10 cellular contexts compared by ENCODE assay signal in the genomic region with DNA sequence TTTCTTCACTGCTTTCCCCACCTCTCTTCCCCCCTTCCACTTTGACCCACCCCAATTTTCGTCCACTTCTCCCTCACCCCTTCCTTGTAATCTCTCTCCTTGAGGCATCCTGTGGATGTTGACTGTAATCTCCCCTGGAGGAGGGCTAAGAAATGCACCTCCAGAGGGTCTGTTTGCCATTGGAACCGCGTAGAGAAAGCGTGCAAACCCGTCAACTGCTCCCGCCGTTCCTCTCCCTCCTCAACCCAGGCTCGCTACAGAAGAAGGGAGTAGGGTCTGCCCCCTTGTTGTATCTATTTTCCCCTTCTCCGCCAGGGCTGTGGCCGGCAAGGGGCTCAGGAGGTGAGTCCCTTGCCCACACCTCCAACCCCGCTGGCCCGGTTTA. TPM values are rescaled to one million over a fixed set of nuclear protein-coding genes. Genes with fewer than 3 reads are reported as not detected.
A peak's percentile ranks its signal among the peaks of the same experiment; 100 is the strongest.
DNase-seq lines count a peak whose midpoint lies in the region; ATAC-seq and TF ChIP-seq lines count a peak whose summit lies in the region.
"Had no signal": no experiment of that assay in that cellular context is flagged by ENCODE, and none has a peak within 500 bp of the region (broad histone marks: within the 10 kb centered on the region; RNA-seq: fewer than 3 reads in every experiment).

No MANE protein-coding gene starts in this region.

- 4 to 10% methylated on average over 12 of the region's 12 CpGs for WGBS in ectodermal cell, 2 experiments
- WGBS in neuronal stem cell (ENCODE audit: extremely low coverage in 2 of 2, insufficient read length in 2 of 2, insufficient replicate concordance in 1 of 2), 2 donors, result no CpG with 5 or more reads among the region's 12 CpGs

- H2BK120ac ChIP-seq in neuronal stem cell (ENCODE audit: low read depth, low read length), result no peak overlapping the region

- TF ChIP-seq CTCF in HCT116 (IDR thresholded peaks at IDR 0.05 in 2 of 3, conservative IDR thresholded peaks at IDR 0.05 in 1 of 3; ENCODE audit: borderline replicate concordance in 1 of 3, insufficient read depth in 1 of 3, low read depth in 2 of 3, low read length in 2 of 3), result no peak

- H3K14ac ChIP-seq in neuronal stem cell (ENCODE audit: low read length), result no peak overlapping the region

- CTCF ChIA-PET in HCT116 (lab: Charles Lee), result interaction anchor here (1.0 to 2.2 kb wide), 4 partner anchors 9 to 1182 kb away, joined by 3 to 14 read pairs (median 3); no protein-coding TSS in a partner anchor

- no peak overlapping the region for H3K4ac ChIP-seq in neuronal stem cell (ENCODE audit: low read length)

- intact Hi-C loops in HCT116 (cut with micrococcal nuclease), result loop anchor here (2.0 to 5.0 kb wide), 2 partner anchors 1014 to 1180 kb away; no protein-coding TSS in a partner anchor

- peaks cover 82% of the 10 kb centered on the region for H3K27me3 ChIP-seq in ACC112 (ENCODE audit: insufficient read depth, low read length)
- H3K27me3 ChIP-seq in HCT116 (ENCODE audit: insufficient read depth, low read length), result peaks cover 32% of the 10 kb centered on the region
- peaks cover 31% of the 10 kb centered on the region for H3K27me3 ChIP-seq in ectodermal cell (ENCODE audit: control insufficient read depth, insufficient read depth, low read length, poor library complexity, severe bottlenecking)
- H3K27me3 ChIP-seq in neuronal stem cell (ENCODE audit: control insufficient read depth in 3 of 3, insufficient read depth in 3 of 3, low read depth in 1 of 3, low read length in 3 of 3), result peaks cover 0 to 49% (median 23%) of the 10 kb centered on the region in 3 experiments
- H3K27me3 ChIP-seq: BLaER1 had no signal

- H3K79me2 ChIP-seq in ACC112 (ENCODE audit: control insufficient read depth, insufficient read depth, low read length, unreplicated experiment), result no peaks in the 10 kb centered on the region
- H3K79me2 ChIP-seq in HCT116 (ENCODE audit: insufficient read depth, low read length), result no peaks in the 10 kb centered on the region

- H3K4me2 ChIP-seq in HCT116 (ENCODE audit: low read length), result no peak overlapping the region
- H3K4me2 ChIP-seq in neuronal stem cell (ENCODE audit: insufficient read depth, low read length, poor library complexity, severe bottlenecking), result peak overlapping the region; percentile 100
- H3K4me2 ChIP-seq: BLaER1 had no signal

- RAD21 ChIA-PET in HCT116 (lab: Charles Lee; ENCODE audit: low non-redundant PET in 1 of 2, low total read pairs in 2 of 2, uncharacterized antibody in 2 of 2, unreplicated experiment in 2 of 2), result no interaction called here

- DNase-seq in HCT116 (ENCODE audit: low read depth, low spot score), result no peak
- DNase-seq in neuronal stem cell (ENCODE audit: low spot score), result no peak
- DNase-seq in retina, result no peak
- DNase-seq in NCI-H1092 treated with DMSO at 0.1 percent for 48 hours (lab: John Stamatoyannopoulos, UW), result no peak
- DNase-seq in NCI-H748 (lab: John Stamatoyannopoulos, UW; ENCODE audit: unreplicated experiment), result no peak
- DNase-seq: NCI-H2107 had no signal

- TF ChIP-seq POLR2A in HCT116 (IDR thresholded peaks at IDR 0.05; ENCODE audit: borderline replicate concordance, extremely low read depth, insufficient read depth, insufficient read length), result no peak

- H2BK15ac ChIP-seq in neuronal stem cell (ENCODE audit: low read length), result no peak overlapping the region

- H3K9me2 ChIP-seq in HCT116 (ENCODE audit: insufficient read depth), result no peaks in the 10 kb centered on the region

- H3K27ac ChIP-seq in ACC112 (ENCODE audit: low read depth, low read length) (no peak overlapping the region), HCT116 (ENCODE audit: low read depth, low read length) (no peak overlapping the region), ectodermal cell (ENCODE audit: insufficient read depth, low read depth, low read length, poor library complexity, severe bottlenecking) (no peak overlapping the region), neuronal stem cell (replicated peaks; ENCODE audit: low read length) (no peak overlapping the region)
- H3K27ac ChIP-seq: BLaER1 had no signal

- no peak overlapping the region for H2AK5ac ChIP-seq in neuronal stem cell (ENCODE audit: low read depth, low read length)

- no peak overlapping the region for H2BK12ac ChIP-seq in neuronal stem cell (ENCODE audit: low read length)

- no peaks in the 10 kb centered on the region for H4K20me1 ChIP-seq in HCT116 (ENCODE audit: insufficient read depth)
- H4K20me1 ChIP-seq: BLaER1 had no signal

- BruUV-seq in HCT116 (replicated peaks; lab: Mats Ljungman, UMichigan), result no TSS peak

- TF ChIP-seq RAD21 in HCT116 (IDR thresholded peaks at IDR 0.05; ENCODE audit: low read depth), result no peak

- H3K79me1 ChIP-seq in neuronal stem cell (ENCODE audit: low read depth, low read length), result no peaks in the 10 kb centered on the region

- H3K4me1 ChIP-seq in ACC112 (ENCODE audit: control insufficient read depth, insufficient read depth, low read length, unreplicated experiment) (no peaks in the 10 kb centered on the region), HCT116 (ENCODE audit: control insufficient read depth in 1 of 2, insufficient read depth in 2 of 2, low read length in 2 of 2) (no peaks in the 10 kb centered on the region), ectodermal cell (ENCODE audit: control insufficient read depth, insufficient read depth, low read length) (peaks cover 3% of the 10 kb centered on the region), neuronal stem cell (ENCODE audit: control insufficient read depth in 2 of 2, insufficient read depth in 1 of 2, low read depth in 1 of 2, low read length in 2 of 2) (peaks cover 0 to 7% of the 10 kb centered on the region in 2 donors)

- no peak overlapping the region for H2BK5ac ChIP-seq in neuronal stem cell (ENCODE audit: low read length)

- H3K9me3 ChIP-seq in HCT116 (ENCODE audit: control insufficient read depth in 1 of 2, insufficient read depth in 1 of 2, low read depth in 1 of 2, low read length in 2 of 2), result no peaks in the 10 kb centered on the region
- H3K9me3 ChIP-seq in ectodermal cell (ENCODE audit: control insufficient read depth, low read length), result no peaks in the 10 kb centered on the region
- H3K9me3 ChIP-seq in neuronal stem cell (replicated peaks in 1 of 2; ENCODE audit: control insufficient read depth in 2 of 2, insufficient read depth in 1 of 2, low read depth in 1 of 2, low read length in 2 of 2), result no peaks in the 10 kb centered on the region

- no peak overlapping the region for H4K91ac ChIP-seq in neuronal stem cell (ENCODE audit: low read depth, low read length, poor library complexity)

- ATAC-seq in HCT116 (peak; percentile 36), HG02623 (IDR thresholded peaks at IDR 0.05; ENCODE audit: unreplicated experiment) (no peak)

- peak overlapping the region; percentile 52; the same call in 1 of the 2 replicates for H3K4me3 ChIP-seq in ACC112 (ENCODE audit: low read depth, low read length)
- H3K4me3 ChIP-seq in HCT116 (replicated peaks in 1 of 2; ENCODE audit: low read depth in 1 of 2, low read length in 2 of 2), result no peak overlapping the region
- H3K4me3 ChIP-seq in ectodermal cell (ENCODE audit: insufficient read depth, low read depth, low read length), result peak overlapping the region; percentile 42
- H3K4me3 ChIP-seq in neuronal stem cell (ENCODE audit: low read length in 2 of 2), result no peak overlapping the region
- H3K4me3 ChIP-seq: BLaER1 had no signal

- H2AFZ ChIP-seq in ACC112 (ENCODE audit: low read length, unreplicated experiment) (peak overlapping the region; percentile 43), HCT116 (ENCODE audit: low read depth, low read length, poor library complexity, severe bottlenecking) (no peak overlapping the region), neuronal stem cell (ENCODE audit: low read length) (peak overlapping the region; percentile 81)

- H3K23ac ChIP-seq in neuronal stem cell (ENCODE audit: low read depth, low read length, poor library complexity), result no peak overlapping the region

- H3K9ac ChIP-seq in HCT116 (ENCODE audit: low read length) (no peak overlapping the region), neuronal stem cell (ENCODE audit: low read depth, low read length, poor library complexity) (peak overlapping the region; percentile 6)
- H3K9ac ChIP-seq: BLaER1 had no signal

- no peak overlapping the region for H3K18ac ChIP-seq in neuronal stem cell (ENCODE audit: low read length)

- POLR2A ChIA-PET in HCT116 (lab: Charles Lee), result no interaction called here

- H4K8ac ChIP-seq in neuronal stem cell (ENCODE audit: low read depth, low read length), result no peak overlapping the region

- H3K36me3 ChIP-seq in ACC112 (ENCODE audit: insufficient read depth, low read length) (no peaks in the 10 kb centered on the region), HCT116 (ENCODE audit: control insufficient read depth in 1 of 2, insufficient read depth in 2 of 2, low read length in 2 of 2) (no peaks in the 10 kb centered on the region), ectodermal cell (ENCODE audit: control insufficient read depth, insufficient read depth, low read length) (no peaks in the 10 kb centered on the region), neuronal stem cell (replicated peaks in 1 of 2; ENCODE audit: control insufficient read depth in 2 of 2, insufficient read depth in 2 of 2, low read length in 2 of 2) (no peaks in the 10 kb centered on the region)
- H3K36me3 ChIP-seq: BLaER1 had no signal

TF ChIP-seq in HCT116, 20 proteins besides CTCF, POLR2A, EP300 and RAD21 (continues in another document):
- TF ChIP-seq SP1 (IDR thresholded peaks at IDR 0.05; ENCODE audit: low read depth) (no peak), SIN3A (IDR thresholded peaks at IDR 0.05; ENCODE audit: low read depth) (no peak), JUND (IDR thresholded peaks at IDR 0.05) (no peak), CEBPB (IDR thresholded peaks at IDR 0.05; ENCODE audit: low read depth) (no peak), SRF (IDR thresholded peaks at IDR 0.05; ENCODE audit: low read depth) (no peak), EGR1 (IDR thresholded peaks at IDR 0.05; ENCODE audit: low read depth) (no peak), POLR2AphosphoS5 (IDR thresholded peaks at IDR 0.05; ENCODE audit: low read depth, low read length) (no peak), YY1 (IDR thresholded peaks at IDR 0.05; ENCODE audit: extremely low read depth, insufficient replicate concordance, low read depth, low read length) (no peak), ZNF274 (IDR thresholded peaks at IDR 0.05; ENCODE audit: low read depth, low read length) (no peak), ELF1 (IDR thresholded peaks at IDR 0.05; ENCODE audit: borderline replicate concordance, low read depth) (no peak)
- TF ChIP-seq, protein P1, sequence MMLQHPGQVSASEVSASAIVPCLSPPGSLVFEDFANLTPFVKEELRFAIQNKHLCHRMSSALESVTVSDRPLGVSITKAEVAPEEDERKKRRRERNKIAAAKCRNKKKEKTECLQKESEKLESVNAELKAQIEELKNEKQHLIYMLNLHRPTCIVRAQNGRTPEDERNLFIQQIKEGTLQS (IDR thresholded peaks at IDR 0.05), result no peak

RNA-seq across cellular contexts. Expression of a gene that starts 0.5 kb away (rescaled TPM):
- not detected for total RNA-seq in HCT116 (2021; ENCODE audit: unreplicated experiment)
- not detected in 2 replicates for polyA plus RNA-seq in HCT116 (2012)
- polyA plus RNA-seq in ectodermal cell (2013, experiment 1 of 4), result not detected
- polyA plus RNA-seq in ectodermal cell (2013, experiment 2 of 4), result 0.23 TPM
- polyA plus RNA-seq in ectodermal cell (2013, experiment 3 of 4), result not detected
- polyA plus RNA-seq in ectodermal cell (2013, experiment 4 of 4), result 0.12 TPM
- 0.04 TPM for polyA plus RNA-seq in neuronal stem cell (2013, experiment 1 of 2)
- polyA plus RNA-seq in neuronal stem cell (2013, experiment 2 of 2), result 0.04 TPM

Comparison
In these comparisons a context has a peak if more than half of its experiments do, and no peak if none do; other contexts are left out.
1. H3K4me3 ChIP-seq: peak in ACC112 (single experiment) and ectodermal cell (single experiment); none in HCT116 (0 of 2) and neuronal stem cell (0 of 2).